In genomic region chr6:32115623-32116022, GRCh38 we compare ENCODE assay signal across 10 cellular contexts. TPM values are rescaled to one million over a fixed set of nuclear protein-coding genes. Genes with fewer than 3 reads are reported as not detected.
DNase-seq lines count a peak whose midpoint lies in the region; TF ChIP-seq lines count a peak whose summit lies in the region.
"Had no signal": no experiment of that assay in that cellular context is flagged by ENCODE, and none has a peak within 500 bp of the region (broad histone marks: within the 10 kb centered on the region; RNA-seq: fewer than 3 reads in every experiment).

No MANE protein-coding gene starts in this region.

- no peak overlapping the region for H3K27ac ChIP-seq in breast epithelium
- H3K27ac ChIP-seq in vagina = peak overlapping the region; percentile 94
- H3K27ac ChIP-seq: SK-N-MC had no signal

- H3K4me3 Mint-ChIP-seq in MCF 10A (ENCODE audit: unreplicated experiment) = no peak overlapping the region

- BruUV-seq in MCF 10A (replicated peaks; lab: Mats Ljungman, UMichigan) = TSS peak; percentile 45

- H3K4me1 ChIP-seq in breast epithelium = peaks cover 0 to 4% of the 10 kb centered on the region in 2 donors
- H3K4me1 ChIP-seq in vagina = peaks cover 49% of the 10 kb centered on the region

- H3K4me1 Mint-ChIP-seq in MCF 10A (ENCODE audit: insufficient read depth, unreplicated experiment) = peaks cover 36% of the 10 kb centered on the region

- H3K9me3 Mint-ChIP-seq in MCF 10A (ENCODE audit: unreplicated experiment) = no peaks in the 10 kb centered on the region

- H3K9me3 ChIP-seq in breast epithelium = no peaks in the 10 kb centered on the region
- no peaks in the 10 kb centered on the region for H3K9me3 ChIP-seq in vagina
- H3K9me3 ChIP-seq: mucosa of descending colon had no signal

- POLR2A ChIA-PET in MCF 10A (lab: Yijun Ruan, JAX) = interaction anchor here (3.8 kb wide), 1 partner anchor 13 kb away, joined by 34 read pairs; the partner anchor contains the start of genes ATF6B and FKBPL

- no peaks in the 10 kb centered on the region for H3K27me3 ChIP-seq in breast epithelium
- H3K27me3 ChIP-seq in vagina = no peaks in the 10 kb centered on the region

- intact Hi-C loops in MCF 10A (cut with micrococcal nuclease) = loop anchor here (2.0 to 5.0 kb wide), 2 partner anchors 67 to 132 kb away; no protein-coding TSS in a partner anchor
- intact Hi-C loops in breast epithelium (cut with DNase I; ENCODE audit: low total_unique reads) = no loop called here
- intact Hi-C loops in vagina (cut with DNase I) = loop anchor here (5.0 kb wide), 2 partner anchors 37 to 82 kb away; partner anchors contain the start of genes PPT2 and PRRT1

- no peak for DNase-seq in MCF 10A (ENCODE audit: unreplicated experiment)
- DNase-seq in breast epithelium (ENCODE audit: low spot score in 2 of 2) = no peak
- DNase-seq in vagina (ENCODE audit: extremely low spot score in 2 of 2) = no peak
- no peak for DNase-seq in activated CD4-positive, alpha-beta T cell treated with anti-CD3 and anti-CD28 coated beads, Interleukin-2, amount 50 U/mL, for 4 hours
- DNase-seq: activated effector memory CD4-positive, alpha-beta T cell treated with anti-CD3 and anti-CD28 coated beads, Interleukin-2, amount 50 U/mL, for 16 hours; GOT3; mucosa of descending colon; NCI-H1436 treated with DMSO at 0.1 percent for 48 hours; NCI-H748 treated with DMSO at 0.1 percent for 48 hours had no signal

- H3K36me3 ChIP-seq in breast epithelium = peaks cover 5% of the 10 kb centered on the region
- peaks cover 0 to 41% of the 10 kb centered on the region in 2 donors for H3K36me3 ChIP-seq in vagina

- TF ChIP-seq CTCF in MCF 10A (IDR thresholded peaks at IDR 0.05; ENCODE audit: unreplicated experiment) = no peak
- no peak for TF ChIP-seq CTCF in breast epithelium (IDR thresholded peaks at IDR 0.05)
- TF ChIP-seq CTCF in vagina (IDR thresholded peaks at IDR 0.05) = no peak

- TF ChIP-seq POLR2A in breast epithelium (IDR thresholded peaks at IDR 0.05) (no peak), vagina (IDR thresholded peaks at IDR 0.05) (no peak)

- H3K27me3 Mint-ChIP-seq in MCF 10A (ENCODE audit: insufficient read depth, unreplicated experiment) = no peaks in the 10 kb centered on the region

- H3K36me3 Mint-ChIP-seq in MCF 10A (ENCODE audit: insufficient read depth, unreplicated experiment) = peaks cover 69% of the 10 kb centered on the region

- CTCF ChIA-PET in MCF 10A (lab: Yijun Ruan, JAX) = interaction anchor here (2.3 kb wide), 1 partner anchor 12 kb away, joined by 9 read pairs; no protein-coding TSS in a partner anchor

- no peak overlapping the region for H3K27ac Mint-ChIP-seq in MCF 10A (ENCODE audit: low read depth, unreplicated experiment)

- H3K4me3 ChIP-seq in breast epithelium (no peak overlapping the region), vagina (no peak overlapping the region)
- H3K4me3 ChIP-seq: mucosa of descending colon, SK-N-MC had no signal

RNA-seq across cellular contexts. Expression of gene TNXB, which starts 6.5 kb away (rescaled TPM):
- total RNA-seq in MCF 10A (2022) (3.0 and 4.3 TPM in 2 replicates), breast epithelium (100 to 1,000 TPM in 1 of 3 donors, 10 to 100 TPM in 2; 32.9 to 109 (median 89.8) TPM), vagina (207 TPM)

RNA-seq across cellular contexts. Expression of gene ATF6B, which starts 12.4 kb away (rescaled TPM):
- total RNA-seq in MCF 10A (2022) (65.6 and 86.5 TPM in 2 replicates), breast epithelium (10 to 100 TPM; 37.0 to 44.8 (median 43.6) TPM), vagina (76.6 TPM)

RNA-seq across cellular contexts. Expression of gene FKBPL, which starts 14.5 kb away (rescaled TPM):
- total RNA-seq in MCF 10A (2022) = 4.8 and 5.8 TPM in 2 replicates
- 1 to 10 TPM; 2.6 to 4.1 (median 2.7) TPM for total RNA-seq in breast epithelium
- total RNA-seq in vagina = 2.7 TPM

RNA-seq across cellular contexts. Expression of gene PRRT1, which starts 36.1 kb away (rescaled TPM):
- 0.17 and 0.19 TPM in 2 replicates for total RNA-seq in MCF 10A (2022)
- total RNA-seq in breast epithelium = 1 to 10 TPM in 2 of 3 donors, under 1 TPM in 1; 0.48 to 2.8 (median 1.3) TPM
- 8.8 TPM for total RNA-seq in vagina

RNA-seq across cellular contexts. Expression of gene PPT2, which starts 38.3 kb away (rescaled TPM):
- total RNA-seq in MCF 10A (2022) (3.7 and 5.4 TPM in 2 replicates), breast epithelium (10 to 100 TPM; 18.4 to 59.6 (median 28.5) TPM), vagina (31.9 TPM)
